In genomic region chr9:131502781-131503625, GRCh38 we compare ENCODE assay signal across 1 cellular context.
TF ChIP-seq lines count a peak whose summit lies in the region.

POMT1 (plus strand) TSS chr9:131502918; CDS start chr9:131504219, 1,301 bp downstream.

TF ChIP-seq in HepG2, 621 proteins besides CTCF, POLR2A, EP300 and RAD21 (continued from another document and continues in another):
- TF ChIP-seq RBAK (CRISPR knock-in tag; IDR thresholded peaks at IDR 0.05) (no peak), ZBTB7B (CRISPR knock-in tag; IDR thresholded peaks at IDR 0.05) (peak; percentile 77), MXD4 (CRISPR knock-in tag; IDR thresholded peaks at IDR 0.05) (peak; percentile 82), SRF (IDR thresholded peaks at IDR 0.05; ENCODE audit: low read depth, low read length) (peak; percentile 96), REXO4 (CRISPR knock-in tag; IDR thresholded peaks at IDR 0.05; ENCODE audit: borderline replicate concordance) (no peak), AFF4 (CRISPR knock-in tag; IDR thresholded peaks at IDR 0.05) (no peak), ARHGAP35 (CRISPR knock-in tag; IDR thresholded peaks at IDR 0.05; ENCODE audit: borderline replicate concordance) (peak; percentile 70; the same call in 1 of the 2 replicates), USF2 (IDR thresholded peaks at IDR 0.05; ENCODE audit: low read depth, low read length) (no peak), USF2 (CRISPR knock-in tag; IDR thresholded peaks at IDR 0.05; ENCODE audit: borderline replicate concordance) (no peak), ZFP36 (IDR thresholded peaks at IDR 0.05; ENCODE audit: borderline replicate concordance, low read depth, low read length, partially characterized antibody) (no peak), SMARCC2 (IDR thresholded peaks at IDR 0.05) (no peak), NKX3-1 (CRISPR knock-in tag; IDR thresholded peaks at IDR 0.05) (peak; percentile 61; the same call in 1 of the 2 replicates), TCF12 (IDR thresholded peaks at IDR 0.05) (no peak), TCF12 (CRISPR knock-in tag; IDR thresholded peaks at IDR 0.05) (no peak; the same call in 1 of the 2 replicates), KDM5A (IDR thresholded peaks at IDR 0.05; ENCODE audit: borderline replicate concordance, low read length) (peak; percentile 68; the same call in 1 of the 2 replicates), MTF1 (CRISPR knock-in tag; IDR thresholded peaks at IDR 0.05) (no peak), SMAD3 (CRISPR knock-in tag; IDR thresholded peaks at IDR 0.05) (no peak), ZBTB7A (CRISPR knock-in tag; IDR thresholded peaks at IDR 0.05) (no peak), HOXA3 (CRISPR knock-in tag; IDR thresholded peaks at IDR 0.05) (peak; percentile 84), ZNF709 (CRISPR knock-in tag; IDR thresholded peaks at IDR 0.05) (peak; percentile 88; the same call in 1 of the 2 replicates), TAF1 (CRISPR knock-in tag; IDR thresholded peaks at IDR 0.05) (peak; percentile 79), GATAD1 (CRISPR knock-in tag; IDR thresholded peaks at IDR 0.05) (peak; percentile 87), SAP130 (CRISPR knock-in tag; IDR thresholded peaks at IDR 0.05; ENCODE audit: low read depth) (peak; percentile 89), DNMT3B (CRISPR knock-in tag; conservative IDR thresholded peaks at IDR 0.05) (no peak), ZNF704 (CRISPR knock-in tag; IDR thresholded peaks at IDR 0.05; ENCODE audit: borderline replicate concordance) (peak; percentile 15; the same call in 1 of the 2 replicates), HNF1A (IDR thresholded peaks at IDR 0.05; ENCODE audit: low read depth) (no peak), HNF1A (CRISPR knock-in tag; IDR thresholded peaks at IDR 0.05; ENCODE audit: borderline replicate concordance) (peak; percentile 70), ZNF317 (CRISPR knock-in tag; IDR thresholded peaks at IDR 0.05) (no peak), CEBPG (CRISPR knock-in tag; IDR thresholded peaks at IDR 0.05) (0 out of 2 replicates have a peak, but pooled peaks have one; percentile 21), ZNF234 (CRISPR knock-in tag; conservative IDR thresholded peaks at IDR 0.05) (no peak; the same call in 1 of the 2 replicates), SMAD9 (CRISPR knock-in tag; IDR thresholded peaks at IDR 0.05) (no peak), ZNF281 (CRISPR knock-in tag; IDR thresholded peaks at IDR 0.05; ENCODE audit: borderline replicate concordance) (peak; percentile 69), ZNF441 (CRISPR knock-in tag; IDR thresholded peaks at IDR 0.05; ENCODE audit: borderline replicate concordance) (0 out of 2 replicates have a peak, but pooled peaks have one; percentile 23), ZNF180 (CRISPR knock-in tag; IDR thresholded peaks at IDR 0.05; ENCODE audit: borderline replicate concordance, low read depth) (no peak), SKI (IDR thresholded peaks at IDR 0.05; ENCODE audit: partially characterized antibody) (peak; percentile 43), MNT (IDR thresholded peaks at IDR 0.05) (no peak), GPN1 (CRISPR knock-in tag; IDR thresholded peaks at IDR 0.05; ENCODE audit: borderline replicate concordance) (peak; percentile 66; the same call in 1 of the 2 replicates), ZBTB20 (CRISPR knock-in tag; IDR thresholded peaks at IDR 0.05; ENCODE audit: borderline replicate concordance, low read depth) (0 out of 2 replicates have a peak, but pooled peaks have one; percentile 23), ZNF101 (CRISPR knock-in tag; IDR thresholded peaks at IDR 0.05; ENCODE audit: borderline replicate concordance, low read depth) (no peak), U2AF2 (IDR thresholded peaks at IDR 0.05; ENCODE audit: low read depth, low read length) (0 out of 2 replicates have a peak, but pooled peaks have one; percentile 43), ZNF143 (CRISPR knock-in tag; IDR thresholded peaks at IDR 0.05) (peak; percentile 60)
- TF ChIP-seq, protein P1, sequence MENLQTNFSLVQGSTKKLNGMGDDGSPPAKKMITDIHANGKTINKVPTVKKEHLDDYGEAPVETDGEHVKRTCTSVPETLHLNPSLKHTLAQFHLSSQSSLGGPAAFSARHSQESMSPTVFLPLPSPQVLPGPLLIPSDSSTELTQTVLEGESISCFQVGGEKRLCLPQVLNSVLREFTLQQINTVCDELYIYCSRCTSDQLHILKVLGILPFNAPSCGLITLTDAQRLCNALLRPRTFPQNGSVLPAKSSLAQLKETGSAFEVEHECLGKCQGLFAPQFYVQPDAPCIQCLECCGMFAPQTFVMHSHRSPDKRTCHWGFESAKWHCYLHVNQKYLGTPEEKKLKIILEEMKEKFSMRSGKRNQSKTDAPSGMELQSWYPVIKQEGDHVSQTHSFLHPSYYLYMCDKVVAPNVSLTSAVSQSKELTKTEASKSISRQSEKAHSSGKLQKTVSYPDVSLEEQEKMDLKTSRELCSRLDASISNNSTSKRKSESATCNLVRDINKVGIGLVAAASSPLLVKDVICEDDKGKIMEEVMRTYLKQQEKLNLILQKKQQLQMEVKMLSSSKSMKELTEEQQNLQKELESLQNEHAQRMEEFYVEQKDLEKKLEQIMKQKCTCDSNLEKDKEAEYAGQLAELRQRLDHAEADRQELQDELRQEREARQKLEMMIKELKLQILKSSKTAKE (CRISPR knock-in tag; IDR thresholded peaks at IDR 0.05; ENCODE audit: borderline replicate concordance) = no peak
- TF ChIP-seq, protein P2, sequence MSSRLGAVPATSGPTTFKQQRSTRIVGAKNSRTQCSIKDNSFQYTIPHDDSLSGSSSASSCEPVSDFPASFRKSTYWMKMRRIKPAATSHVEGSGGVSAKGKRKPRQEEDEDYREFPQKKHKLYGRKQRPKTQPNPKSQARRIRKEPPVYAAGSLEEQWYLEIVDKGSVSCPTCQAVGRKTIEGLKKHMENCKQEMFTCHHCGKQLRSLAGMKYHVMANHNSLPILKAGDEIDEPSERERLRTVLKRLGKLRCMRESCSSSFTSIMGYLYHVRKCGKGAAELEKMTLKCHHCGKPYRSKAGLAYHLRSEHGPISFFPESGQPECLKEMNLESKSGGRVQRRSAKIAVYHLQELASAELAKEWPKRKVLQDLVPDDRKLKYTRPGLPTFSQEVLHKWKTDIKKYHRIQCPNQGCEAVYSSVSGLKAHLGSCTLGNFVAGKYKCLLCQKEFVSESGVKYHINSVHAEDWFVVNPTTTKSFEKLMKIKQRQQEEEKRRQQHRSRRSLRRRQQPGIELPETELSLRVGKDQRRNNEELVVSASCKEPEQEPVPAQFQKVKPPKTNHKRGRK (CRISPR knock-in tag; IDR thresholded peaks at IDR 0.05) = no peak
